21 cellular contexts compared by ENCODE assay signal in genomic region chr3:164467027-164467426, GRCh38.
DNase-seq lines count a peak whose midpoint lies in the region; ATAC-seq, FAIRE-seq and TF ChIP-seq lines count a peak whose summit lies in the region.
"Had no signal": no experiment of that assay in that cellular context is flagged by ENCODE, and none has a peak within 500 bp of the region (broad histone marks: within the 10 kb centered on the region; RNA-seq: fewer than 3 reads in every experiment).

No MANE protein-coding gene starts in this region.

- no peak for TF ChIP-seq CTCF in D721Med (IDR thresholded peaks at IDR 0.05; ENCODE audit: insufficient read depth, missing control alignments)

- peak; percentile 56 for FAIRE-seq in D721Med (lab: Jason Lieb, UNC)
- FAIRE-seq: GM12891 had no signal

- intact Hi-C loops in left cardiac atrium (cut with DNase I) = no loop called here

- no peak for ATAC-seq in HG03097 (IDR thresholded peaks at IDR 0.05; ENCODE audit: low FRiP score, unreplicated experiment)
- no peak for ATAC-seq in left cardiac atrium
- ATAC-seq: T-helper 17 cell had no signal

- DNase-seq in D721Med (ENCODE audit: insufficient read length, low spot score) (no peak), NCI-H524 (lab: John Stamatoyannopoulos, UW) (peak; percentile 90 to 95), glomerular visceral epithelial cell (ENCODE audit: extremely low spot score) (peak; percentile 60), occipital lobe (lab: John Stamatoyannopoulos, UW) (no peak), NCI-H226 (no peak), left cardiac atrium (no peak)
- DNase-seq: C1 segment of cervical spinal cord; CD8-positive, alpha-beta memory T cell; DMS79 treated with DMSO at 0.1 percent for 48 hours; H7; KBM-7; NCI-H1092; NCI-H1436 treated with DMSO at 0.1 percent for 48 hours; NCI-H1930; NCI-H510A; PC-9; SHP77 treated with DMSO at 0.1 percent for 48 hours; SW 1271; T-helper 17 cell had no signal

Comparison
In these comparisons a context has a peak if more than half of its experiments do, and no peak if none do; other contexts are left out.
1. DNase-seq: peak in NCI-H524 (2 of 2) and glomerular visceral epithelial cell (single experiment); none in D721Med (single experiment), occipital lobe (single experiment), NCI-H226 (single experiment) and left cardiac atrium (single experiment).